Comparison of ENCODE assay signal across 17 cellular contexts in the genomic region with DNA sequence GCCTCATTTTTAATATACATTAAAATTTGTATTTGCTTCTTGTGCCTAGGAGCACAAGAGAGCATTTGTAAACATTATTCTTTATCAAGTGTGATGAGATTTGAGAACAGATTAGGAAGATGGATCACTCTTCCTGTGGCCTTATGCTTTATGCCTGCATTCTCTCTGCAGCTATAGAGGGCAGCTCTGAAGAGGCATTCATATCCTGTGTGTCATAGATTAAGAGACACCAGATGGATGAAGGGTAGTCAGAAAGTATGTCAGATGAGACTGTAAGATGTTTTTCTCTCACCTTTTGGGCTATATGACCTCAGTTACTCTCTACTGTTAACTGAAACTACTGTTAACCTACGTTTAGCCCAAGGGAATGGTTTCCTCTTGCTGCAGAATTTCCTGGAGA.
A peak's percentile ranks its signal among the peaks of the same experiment; 100 is the strongest.
DNase-seq lines count a peak whose midpoint lies in the region; ATAC-seq and TF ChIP-seq lines count a peak whose summit lies in the region.
"Had no signal": no experiment of that assay in that cellular context is flagged by ENCODE, and none has a peak within 500 bp of the region (broad histone marks: within the 10 kb centered on the region; RNA-seq: fewer than 3 reads in every experiment).

No MANE protein-coding gene starts in this region.

- no peak overlapping the region for H3K27ac Mint-ChIP-seq in HFFc6
- H3K27ac Mint-ChIP-seq in activated T-helper 1 cell treated with anti-CD3 and anti-CD28 coated beads, Interleukin-12 subunit alpha, Interleukin-12 subunit beta, Interleukin-2, Interleukin-4 antibody, amounts not matched to agents 30 ng/mL and 10 ng/mL and 1 ng/mL, durations not matched to agents 14 hours and 24 hours and 36 hours: no peak overlapping the region
- H3K27ac Mint-ChIP-seq: activated naive CD4-positive, alpha-beta T cell treated with anti-CD3 and anti-CD28 coated beads, Interleukin-2, amount 50 U/mL, for 24 hours; naive thymus-derived CD4-positive, alpha-beta T cell had no signal

- WGBS in esophagus muscularis mucosa: 23% methylated on average over 1 of the region's 1 CpG

- H3K27ac ChIP-seq in foreskin keratinocyte: peak overlapping the region; percentile 81
- H3K27ac ChIP-seq in esophagus muscularis mucosa (replicated peaks in 1 of 4): no peak overlapping the region
- H3K27ac ChIP-seq: thyroid gland had no signal

- H3K36me3 Mint-ChIP-seq in HFFc6 (ENCODE audit: low read depth): no peaks in the 10 kb centered on the region
- H3K36me3 Mint-ChIP-seq in activated T-helper 1 cell treated with anti-CD3 and anti-CD28 coated beads, Interleukin-12 subunit alpha, Interleukin-12 subunit beta, Interleukin-2, Interleukin-4 antibody, amounts not matched to agents 30 ng/mL and 10 ng/mL and 1 ng/mL, durations not matched to agents 14 hours and 24 hours and 36 hours (ENCODE audit: low read depth): no peaks in the 10 kb centered on the region
- H3K36me3 Mint-ChIP-seq: activated naive CD4-positive, alpha-beta T cell treated with anti-CD3 and anti-CD28 coated beads, Interleukin-2, amount 50 U/mL, for 24 hours; naive thymus-derived CD4-positive, alpha-beta T cell had no signal

- intact Hi-C loops in esophagus muscularis mucosa (cut with DNase I): no loop called here
- intact Hi-C loops in activated T-helper 1 cell treated with anti-CD3 and anti-CD28 coated beads, Interleukin-12 subunit alpha, Interleukin-12 subunit beta, Interleukin-2, Interleukin-4 antibody, amounts not matched to agents 30 ng/mL and 10 ng/mL and 1 ng/mL, durations not matched to agents 14 hours and 24 hours and 36 hours (cut with micrococcal nuclease): no loop called here

- H3K4me1 ChIP-seq in foreskin keratinocyte (peaks cover 14% of the 10 kb centered on the region), esophagus muscularis mucosa (no peaks in the 10 kb centered on the region)
- H3K4me1 ChIP-seq: thyroid gland had no signal

- peak; percentile 90 for ATAC-seq in SK-N-SH treated with all-trans-retinoic acid at 6 μM for 48 hours
- ATAC-seq in foreskin keratinocyte: peak; percentile 99
- ATAC-seq in GM18502 (IDR thresholded peaks at IDR 0.05; ENCODE audit: poor library complexity, unreplicated experiment): no peak
- ATAC-seq: naive thymus-derived CD4-positive, alpha-beta T cell had no signal

- H3K27me3 ChIP-seq in foreskin keratinocyte (no peaks in the 10 kb centered on the region), esophagus muscularis mucosa (peaks cover 0 to 6% (median 0%) of the 10 kb centered on the region in 4 donors)
- H3K27me3 ChIP-seq: thyroid gland had no signal

- peak; percentile 26 for DNase-seq in AG08395 (ENCODE audit: low spot score)
- peak; percentile 44 for DNase-seq in HFFc6
- peak; percentile 93 to 97 for DNase-seq in foreskin keratinocyte
- no peak for DNase-seq in esophagus muscularis mucosa (ENCODE audit: extremely low spot score)
- no peak for DNase-seq in activated T-helper 1 cell treated with anti-CD3 and anti-CD28 coated beads, Interleukin-12 subunit alpha, Interleukin-12 subunit beta, Interleukin-2, Interleukin-4 antibody, amounts not matched to agents 30 ng/mL and 10 ng/mL and 1 ng/mL, durations not matched to agents 14 hours and 24 hours and 36 hours (ENCODE audit: low spot score)
- DNase-seq in hypothalamus (lab: John Stamatoyannopoulos, UW): no peak
- DNase-seq: DND-41; KBM-7; naive thymus-derived CD4-positive, alpha-beta T cell; NCI-H187 treated with DMSO at 0.1 percent for 48 hours; NCI-H774; retina; stimulated activated CD8-positive, alpha-beta memory T cell treated with anti-CD3 and anti-CD28 coated beads, Interleukin-4, amount 100 ng/mL, for 48 hours; thyroid gland had no signal

- peaks cover 7% of the 10 kb centered on the region for H3K4me1 Mint-ChIP-seq in HFFc6 (ENCODE audit: low read depth)
- H3K4me1 Mint-ChIP-seq in activated T-helper 1 cell treated with anti-CD3 and anti-CD28 coated beads, Interleukin-12 subunit alpha, Interleukin-12 subunit beta, Interleukin-2, Interleukin-4 antibody, amounts not matched to agents 30 ng/mL and 10 ng/mL and 1 ng/mL, durations not matched to agents 14 hours and 24 hours and 36 hours (ENCODE audit: low read depth): peaks cover 2% of the 10 kb centered on the region

- H3K4me3 ChIP-seq in esophagus muscularis mucosa: no peak overlapping the region
- H3K4me3 ChIP-seq: thyroid gland had no signal

- no peak for TF ChIP-seq EP300 in esophagus muscularis mucosa (IDR thresholded peaks at IDR 0.05)

- TF ChIP-seq CTCF in HFFc6 (IDR thresholded peaks at IDR 0.05) (no peak), foreskin keratinocyte (conservative IDR thresholded peaks at IDR 0.05) (peak; percentile 54), esophagus muscularis mucosa (IDR thresholded peaks at IDR 0.05) (no peak)

- peaks cover 5% of the 10 kb centered on the region; the same call in 1 of the 2 replicates for H3K9me3 Mint-ChIP-seq in HFFc6
- H3K9me3 Mint-ChIP-seq in activated T-helper 1 cell treated with anti-CD3 and anti-CD28 coated beads, Interleukin-12 subunit alpha, Interleukin-12 subunit beta, Interleukin-2, Interleukin-4 antibody, amounts not matched to agents 30 ng/mL and 10 ng/mL and 1 ng/mL, durations not matched to agents 14 hours and 24 hours and 36 hours: no peaks in the 10 kb centered on the region
- H3K9me3 Mint-ChIP-seq: activated naive CD4-positive, alpha-beta T cell treated with anti-CD3 and anti-CD28 coated beads, Interleukin-2, amount 50 U/mL, for 24 hours had no signal

- H3K4me3 Mint-ChIP-seq in HFFc6: no peak overlapping the region
- no peak overlapping the region for H3K4me3 Mint-ChIP-seq in activated T-helper 1 cell treated with anti-CD3 and anti-CD28 coated beads, Interleukin-12 subunit alpha, Interleukin-12 subunit beta, Interleukin-2, Interleukin-4 antibody, amounts not matched to agents 30 ng/mL and 10 ng/mL and 1 ng/mL, durations not matched to agents 14 hours and 24 hours and 36 hours
- H3K4me3 Mint-ChIP-seq: activated naive CD4-positive, alpha-beta T cell treated with anti-CD3 and anti-CD28 coated beads, Interleukin-2, amount 50 U/mL, for 24 hours; naive thymus-derived CD4-positive, alpha-beta T cell had no signal

- no peaks in the 10 kb centered on the region for H3K36me3 ChIP-seq in esophagus muscularis mucosa
- H3K36me3 ChIP-seq: thyroid gland had no signal

- H3K9me3 ChIP-seq in esophagus muscularis mucosa: no peaks in the 10 kb centered on the region
- H3K9me3 ChIP-seq: thyroid gland had no signal

- no peak for TF ChIP-seq POLR2A in esophagus muscularis mucosa (IDR thresholded peaks at IDR 0.05; ENCODE audit: low read depth)

- peaks cover 5% of the 10 kb centered on the region for H3K27me3 Mint-ChIP-seq in HFFc6 (ENCODE audit: insufficient read depth)
- peaks cover 11% of the 10 kb centered on the region for H3K27me3 Mint-ChIP-seq in activated T-helper 1 cell treated with anti-CD3 and anti-CD28 coated beads, Interleukin-12 subunit alpha, Interleukin-12 subunit beta, Interleukin-2, Interleukin-4 antibody, amounts not matched to agents 30 ng/mL and 10 ng/mL and 1 ng/mL, durations not matched to agents 14 hours and 24 hours and 36 hours (ENCODE audit: insufficient read depth)

TF ChIP-seq in SK-N-SH treated with all-trans-retinoic acid at 6 μM for 48 hours, 23 proteins besides CTCF, POLR2A, EP300 and RAD21:
- TF ChIP-seq ISL1 (CRISPR knock-in tag; IDR thresholded peaks at IDR 0.05): peak; percentile 84
- 0 out of 2 replicates have a peak, but pooled peaks have one; percentile 40 for TF ChIP-seq GLIS3 (CRISPR knock-in tag; IDR thresholded peaks at IDR 0.05)
- no peak for TF ChIP-seq TOX (CRISPR knock-in tag; IDR thresholded peaks at IDR 0.05; ENCODE audit: borderline replicate concordance)

Comparison
In these comparisons a context has a peak if more than half of its experiments do, and no peak if none do; other contexts are left out.
1. DNase-seq: peak in AG08395 (single experiment), HFFc6 (single experiment) and foreskin keratinocyte (2 of 2); none in esophagus muscularis mucosa (single experiment), activated T-helper 1 cell treated with anti-CD3 and anti-CD28 coated beads, Interleukin-12 subunit alpha, Interleukin-12 subunit beta, Interleukin-2, Interleukin-4 antibody, amounts not matched to agents 30 ng/mL and 10 ng/mL and 1 ng/mL, durations not matched to agents 14 hours and 24 hours and 36 hours (single experiment) and hypothalamus (0 of 51).